ENCODE assay signal across 8 cellular contexts in the genomic region with DNA sequence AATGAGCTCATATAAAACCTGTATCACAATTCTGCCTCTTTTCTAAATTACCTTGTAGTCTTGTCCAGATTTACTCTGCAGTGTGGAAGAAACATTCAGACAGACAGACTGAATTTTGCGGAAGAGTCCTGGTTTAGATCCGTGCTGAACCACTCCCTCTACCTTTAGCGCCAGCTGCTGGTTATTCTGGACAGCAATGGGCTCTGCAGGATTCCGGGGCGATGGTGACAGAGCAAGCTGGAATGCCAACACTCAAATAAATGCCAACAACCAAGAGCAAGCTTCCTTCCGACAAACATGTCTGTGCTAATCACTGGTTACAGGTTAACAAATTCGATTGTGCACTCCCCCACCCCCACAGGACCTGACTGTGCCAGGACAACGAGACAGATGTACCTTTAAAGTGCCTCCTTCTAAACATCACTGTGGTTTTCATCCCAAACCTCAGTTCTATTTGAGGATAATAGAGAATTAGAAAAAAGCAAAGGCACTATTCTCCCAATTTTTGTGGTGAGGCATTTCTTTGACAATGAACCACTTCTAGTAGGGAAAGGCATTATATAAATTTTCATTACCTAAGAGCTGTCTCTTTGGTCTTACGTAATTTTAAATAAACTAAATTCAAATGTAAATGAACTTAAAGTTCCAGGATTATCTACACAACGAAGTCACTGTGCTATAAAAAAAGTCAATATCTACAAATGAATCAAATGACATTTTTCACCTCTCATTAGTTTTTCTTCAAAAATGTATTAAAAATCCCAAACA.
A peak's percentile ranks its signal among the peaks of the same experiment; 100 is the strongest.
DNase-seq lines count a peak whose midpoint lies in the region; ATAC-seq, FAIRE-seq and TF ChIP-seq lines count a peak whose summit lies in the region.

No MANE protein-coding gene starts in this region.

- WGBS in HepG2 (ENCODE audit: low lambda C conversion rate): 16% methylated on average over 10 of the region's 10 CpGs

- H2AFZ ChIP-seq in HepG2 (ENCODE audit: low read length): no peak overlapping the region

- no TSS peak for BruUV-seq in HepG2 (replicated peaks; lab: Mats Ljungman, UMichigan)

- intact Hi-C loops in HepG2 (cut with micrococcal nuclease; ENCODE audit: unreplicated experiment): loop anchor here (1.0 to 2.0 kb wide), 3 partner anchors 114 to 264 kb away; no protein-coding TSS in a partner anchor

- no peaks in the 10 kb centered on the region for H4K20me1 ChIP-seq in HepG2 (ENCODE audit: insufficient read depth, low read length)

- ATAC-seq in HepG2: peak; percentile 99
- ATAC-seq in GM21723 (IDR thresholded peaks at IDR 0.05; ENCODE audit: unreplicated experiment): no peak
- no peak for ATAC-seq in HG02981 (IDR thresholded peaks at IDR 0.05; ENCODE audit: unreplicated experiment)

- peak; percentile 92 for TF ChIP-seq RAD21 in HepG2 (CRISPR knock-in tag; IDR thresholded peaks at IDR 0.05)

- peak; percentile 39 for DNase-seq in AG08395 (ENCODE audit: low spot score)
- DNase-seq in M059J (ENCODE audit: low read depth): peak; percentile 40
- DNase-seq in choroid plexus epithelial cell (ENCODE audit: low read depth): peak; percentile 27
- peak; percentile 94 for DNase-seq in HepG2 (ENCODE audit: low spot score)
- DNase-seq in NCI-H2029 (lab: John Stamatoyannopoulos, UW): no peak
- no peak for DNase-seq in NCI-H1092 treated with DMSO at 0.1 percent for 48 hours (lab: John Stamatoyannopoulos, UW)

- no peak overlapping the region for H3K27ac ChIP-seq in HepG2 (ENCODE audit: extremely low read length, insufficient read depth, low read length)

- H3K9ac ChIP-seq in HepG2 (ENCODE audit: insufficient read depth, low read depth, low read length): no peak overlapping the region

- TF ChIP-seq EP300 in HepG2 (IDR thresholded peaks at IDR 0.05; ENCODE audit: low read depth in 2 of 2, low read length in 2 of 2): peak in 1 of 2 experiments; percentile 58; a peak in 1 of 4 replicates
- TF ChIP-seq EP300 in HepG2 (CRISPR knock-in tag; IDR thresholded peaks at IDR 0.05; ENCODE audit: borderline replicate concordance): peak; percentile 71

- H3K4me3 ChIP-seq in choroid plexus epithelial cell (ENCODE audit: low read depth, low read length) (no peak overlapping the region), HepG2 (replicated peaks in 1 of 3; ENCODE audit: insufficient read depth in 1 of 3, low read depth in 2 of 3, low read length in 3 of 3) (no peak overlapping the region)

- no peaks in the 10 kb centered on the region for H3K27me3 ChIP-seq in HepG2 (ENCODE audit: control insufficient read depth in 1 of 2, insufficient read depth in 2 of 2, low read length in 2 of 2)

- in situ Hi-C loops in HepG2 (cut with HindIII; ENCODE audit: extremely low pct_ligation_motif_present, low pct_unique_long_range_greater_than_20kb): loop anchor here (10.0 kb wide), 1 partner anchor 120 kb away; no protein-coding TSS in a partner anchor

- TF ChIP-seq CTCF in choroid plexus epithelial cell (conservative IDR thresholded peaks at IDR 0.05; ENCODE audit: low read depth, low read length): peak; percentile 48
- TF ChIP-seq CTCF in HepG2 (CRISPR knock-in tag; IDR thresholded peaks at IDR 0.05): peak; percentile 96

- H3K79me2 ChIP-seq in HepG2 (ENCODE audit: insufficient read depth, low read length): no peaks in the 10 kb centered on the region

- FAIRE-seq in HepG2 (lab: Jason Lieb, UNC): peak; percentile 94

- 0 out of 2 replicates have a peak overlapping the region, but pooled peaks have one; percentile 12 for H3K4me2 ChIP-seq in HepG2 (ENCODE audit: low read depth, low read length)

- no peaks in the 10 kb centered on the region for H3K9me3 ChIP-seq in HepG2 (ENCODE audit: low read length)

- no peaks in the 10 kb centered on the region; a peak in 1 of 5 replicates for H3K36me3 ChIP-seq in HepG2 (replicated peaks in 1 of 2; ENCODE audit: control insufficient read depth in 1 of 2, insufficient read depth in 2 of 2, low read length in 2 of 2)

- TF ChIP-seq POLR2A in HepG2 (IDR thresholded peaks at IDR 0.05; ENCODE audit: insufficient read depth in 1 of 2, low read depth in 2 of 2, low read length in 2 of 2): no peak

- CTCF ChIA-PET in HepG2 (lab: Yijun Ruan, JAX; ENCODE audit: low intra/inter-chr PET ratio, low total read pairs): interaction anchor here (1.3 to 1.6 kb wide), 4 partner anchors 89 to 264 kb away, joined by 3 to 13 read pairs (median 4); partner anchors contain the start of gene LPGAT1

- POLR2A ChIA-PET in HepG2 (lab: Yijun Ruan, JAX): interaction anchor here (0.8 to 1.5 kb wide), 4 partner anchors 24 to 264 kb away, joined by 3 to 7 read pairs (median 4); partner anchors contain the start of genes DTL and INTS7

- peaks cover 31% of the 10 kb centered on the region for H3K4me1 ChIP-seq in HepG2 (ENCODE audit: insufficient read depth, low read length)

TF ChIP-seq in HepG2, 621 proteins besides CTCF, POLR2A, EP300 and RAD21 (continues in another document):
- no peak for TF ChIP-seq DPF2 (CRISPR knock-in tag; IDR thresholded peaks at IDR 0.05; ENCODE audit: borderline replicate concordance, low read depth)
- TF ChIP-seq DNMT3B (CRISPR knock-in tag; conservative IDR thresholded peaks at IDR 0.05): no peak
- TF ChIP-seq RFX5 (IDR thresholded peaks at IDR 0.05; ENCODE audit: low read depth, low read length): no peak
- no peak for TF ChIP-seq HNRNPH1 (optimal IDR thresholded peaks at IDR 0.05; ENCODE audit: low read depth, low read length)
- TF ChIP-seq ONECUT2 (CRISPR knock-in tag; IDR thresholded peaks at IDR 0.05): no peak
- TF ChIP-seq ZNF205 (CRISPR knock-in tag; IDR thresholded peaks at IDR 0.05): 0 out of 2 replicates have a peak, but pooled peaks have one; percentile 51
- TF ChIP-seq PATZ1 (CRISPR knock-in tag; IDR thresholded peaks at IDR 0.05): peak; percentile 61
- no peak for TF ChIP-seq REL (CRISPR knock-in tag; conservative IDR thresholded peaks at IDR 0.05)
- TF ChIP-seq TOPORS (CRISPR knock-in tag; IDR thresholded peaks at IDR 0.05): no peak
- TF ChIP-seq FOXA3 (CRISPR knock-in tag; IDR thresholded peaks at IDR 0.05): peak; percentile 79
- no peak for TF ChIP-seq U2AF2 (IDR thresholded peaks at IDR 0.05; ENCODE audit: low read depth, low read length)
- 0 out of 2 replicates have a peak, but pooled peaks have one; percentile 18 for TF ChIP-seq NR2C2 (CRISPR knock-in tag; IDR thresholded peaks at IDR 0.05; ENCODE audit: borderline replicate concordance)
- TF ChIP-seq CHCHD3 (CRISPR knock-in tag; IDR thresholded peaks at IDR 0.05): no peak
- TF ChIP-seq GTF3A (CRISPR knock-in tag; conservative IDR thresholded peaks at IDR 0.05): no peak
- 0 out of 2 replicates have a peak, but pooled peaks have one; percentile 56 for TF ChIP-seq ZSCAN12 (CRISPR knock-in tag; IDR thresholded peaks at IDR 0.05)
- TF ChIP-seq CHD2 (IDR thresholded peaks at IDR 0.05; ENCODE audit: low read depth, low read length): peak; percentile 44; the same call in 1 of the 2 replicates
- TF ChIP-seq, protein P1, sequence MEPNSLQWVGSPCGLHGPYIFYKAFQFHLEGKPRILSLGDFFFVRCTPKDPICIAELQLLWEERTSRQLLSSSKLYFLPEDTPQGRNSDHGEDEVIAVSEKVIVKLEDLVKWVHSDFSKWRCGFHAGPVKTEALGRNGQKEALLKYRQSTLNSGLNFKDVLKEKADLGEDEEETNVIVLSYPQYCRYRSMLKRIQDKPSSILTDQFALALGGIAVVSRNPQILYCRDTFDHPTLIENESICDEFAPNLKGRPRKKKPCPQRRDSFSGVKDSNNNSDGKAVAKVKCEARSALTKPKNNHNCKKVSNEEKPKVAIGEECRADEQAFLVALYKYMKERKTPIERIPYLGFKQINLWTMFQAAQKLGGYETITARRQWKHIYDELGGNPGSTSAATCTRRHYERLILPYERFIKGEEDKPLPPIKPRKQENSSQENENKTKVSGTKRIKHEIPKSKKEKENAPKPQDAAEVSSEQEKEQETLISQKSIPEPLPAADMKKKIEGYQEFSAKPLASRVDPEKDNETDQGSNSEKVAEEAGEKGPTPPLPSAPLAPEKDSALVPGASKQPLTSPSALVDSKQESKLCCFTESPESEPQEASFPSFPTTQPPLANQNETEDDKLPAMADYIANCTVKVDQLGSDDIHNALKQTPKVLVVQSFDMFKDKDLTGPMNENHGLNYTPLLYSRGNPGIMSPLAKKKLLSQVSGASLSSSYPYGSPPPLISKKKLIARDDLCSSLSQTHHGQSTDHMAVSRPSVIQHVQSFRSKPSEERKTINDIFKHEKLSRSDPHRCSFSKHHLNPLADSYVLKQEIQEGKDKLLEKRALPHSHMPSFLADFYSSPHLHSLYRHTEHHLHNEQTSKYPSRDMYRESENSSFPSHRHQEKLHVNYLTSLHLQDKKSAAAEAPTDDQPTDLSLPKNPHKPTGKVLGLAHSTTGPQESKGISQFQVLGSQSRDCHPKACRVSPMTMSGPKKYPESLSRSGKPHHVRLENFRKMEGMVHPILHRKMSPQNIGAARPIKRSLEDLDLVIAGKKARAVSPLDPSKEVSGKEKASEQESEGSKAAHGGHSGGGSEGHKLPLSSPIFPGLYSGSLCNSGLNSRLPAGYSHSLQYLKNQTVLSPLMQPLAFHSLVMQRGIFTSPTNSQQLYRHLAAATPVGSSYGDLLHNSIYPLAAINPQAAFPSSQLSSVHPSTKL (CRISPR knock-in tag; IDR thresholded peaks at IDR 0.05): peak; percentile 88
- no peak for TF ChIP-seq ZBTB42 (CRISPR knock-in tag; IDR thresholded peaks at IDR 0.05)

Comparison
In these comparisons a context has a peak if more than half of its experiments do, and no peak if none do; other contexts are left out.
1. DNase-seq: peak in AG08395 (single experiment), M059J (single experiment), choroid plexus epithelial cell (single experiment) and HepG2 (single experiment); none in NCI-H2029 (single experiment) and NCI-H1092 treated with DMSO at 0.1 percent for 48 hours (single experiment).